In the genomic region with DNA sequence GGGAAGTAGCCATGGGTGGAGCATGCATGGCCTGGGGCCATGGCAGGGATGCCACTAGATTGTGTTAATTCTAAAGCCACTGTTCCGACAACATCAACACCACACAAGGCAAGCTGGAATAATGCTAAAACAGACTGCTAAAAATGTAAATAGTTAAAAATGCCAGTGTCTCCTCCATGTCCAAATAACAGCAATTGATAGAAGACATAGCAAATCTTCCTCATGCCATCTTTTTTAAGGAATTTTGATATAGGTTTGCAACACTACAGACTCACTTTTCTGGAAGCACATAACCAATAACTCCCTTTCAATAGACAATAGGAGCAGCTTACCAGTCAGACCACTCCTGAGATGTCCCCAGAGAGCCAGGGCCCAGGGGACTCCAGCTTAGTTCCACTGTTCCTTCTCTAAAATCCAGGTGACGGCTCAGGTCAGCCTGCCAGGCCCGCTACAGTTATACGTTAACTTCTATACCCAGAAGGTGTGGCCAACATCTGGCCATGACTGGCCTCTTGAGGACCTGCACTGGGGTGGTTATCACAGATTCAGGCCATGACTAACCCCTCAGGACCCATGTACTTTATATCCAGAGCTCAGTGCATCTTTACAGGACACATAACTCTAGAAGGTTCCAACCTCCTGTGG, we compare ENCODE assay signal across 11 cellular contexts. TPM values are rescaled to one million over a fixed set of nuclear protein-coding genes. Genes with fewer than 3 reads are reported as not detected.
DNase-seq lines count a peak whose midpoint lies in the region; ATAC-seq and TF ChIP-seq lines count a peak whose summit lies in the region.
"Had no signal": no experiment of that assay in that cellular context is flagged by ENCODE, and none has a peak within 500 bp of the region (broad histone marks: within the 10 kb centered on the region; RNA-seq: fewer than 3 reads in every experiment).

No MANE protein-coding gene starts in this region.

- DNase-seq in NCI-H82 (lab: John Stamatoyannopoulos, UW) (peak; percentile 11), NCI-H82 treated with DMSO at 0.1 percent for 48 hours (lab: John Stamatoyannopoulos, UW; ENCODE audit: unreplicated experiment) (no peak), endothelial cell (ENCODE audit: low spot score) (no peak), osteoblast (ENCODE audit: insufficient read length, low spot score, missing footprints) (no peak), pons (ENCODE audit: low spot score) (no peak), GOT3 (lab: John Stamatoyannopoulos, UW) (no peak)
- no peak for DNase-seq in stimulated activated effector memory CD8-positive, alpha-beta T cell treated with anti-CD3 and anti-CD28 coated beads, Interleukin-12 subunit alpha, Interleukin-12 subunit beta, amount 100 ng/mL, for 72 hours (ENCODE audit: low spot score in 2 of 2)

- H4K20me1 ChIP-seq in osteoblast (ENCODE audit: insufficient read depth, low read length), result peaks cover 45% of the 10 kb centered on the region

- H3K36me3 ChIP-seq in HEK293 (ENCODE audit: control insufficient read depth in 2 of 2, insufficient read depth in 1 of 2, low read length in 2 of 2) (peaks cover 33 to 58% of the 10 kb centered on the region in 2 experiments), osteoblast (ENCODE audit: insufficient read depth, low read length) (peaks cover 63% of the 10 kb centered on the region)

- H3K4me3 ChIP-seq in HEK293 (ENCODE audit: low read depth, low read length) (no peak overlapping the region), osteoblast (ENCODE audit: insufficient read depth, low read length) (no peak overlapping the region)
- H3K4me3 ChIP-seq: skin epidermis had no signal

- TF ChIP-seq CTCF in HEK293 (tag by site-specific recombination; IDR thresholded peaks at IDR 0.05), result no peak
- peak; percentile 45 for TF ChIP-seq CTCF in endothelial cell (IDR thresholded peaks at IDR 0.05; ENCODE audit: unreplicated experiment)
- TF ChIP-seq CTCF in osteoblast (IDR thresholded peaks at IDR 0.05; ENCODE audit: extremely low read depth, low read depth, low read length), result peak; percentile 1

- ATAC-seq in stimulated activated effector memory CD8-positive, alpha-beta T cell treated with anti-CD3 and anti-CD28 coated beads, Interleukin-12 subunit alpha, Interleukin-12 subunit beta, amount 100 ng/mL, for 72 hours, result no peak

- CTCF ChIA-PET in HEK293 (lab: Yijun Ruan, JAX), result interaction anchor here (0.5 to 2.9 kb wide), 42 partner anchors 8 to 670 kb away, joined by 3 to 101 read pairs (median 4); partner anchors contain the start of genes AFG3L2 and TUBB6

- no peaks in the 10 kb centered on the region for H3K9me3 Mint-ChIP-seq in endothelial cell (ENCODE audit: unreplicated experiment)
- H3K9me3 Mint-ChIP-seq in stimulated activated effector memory CD8-positive, alpha-beta T cell treated with anti-CD3 and anti-CD28 coated beads, Interleukin-12 subunit alpha, Interleukin-12 subunit beta, amount 100 ng/mL, for 72 hours, result no peaks in the 10 kb centered on the region
- H3K9me3 Mint-ChIP-seq: brain; effector memory CD8-positive, alpha-beta T cell had no signal

- H3K9me3 ChIP-seq in HEK293 (ENCODE audit: control insufficient read depth, insufficient read depth, low read depth, low read length) (no peaks in the 10 kb centered on the region), osteoblast (ENCODE audit: low read depth, low read length) (no peaks in the 10 kb centered on the region)

- H3K4me1 Mint-ChIP-seq in endothelial cell (ENCODE audit: unreplicated experiment), result peaks cover 10% of the 10 kb centered on the region
- H3K4me1 Mint-ChIP-seq in stimulated activated effector memory CD8-positive, alpha-beta T cell treated with anti-CD3 and anti-CD28 coated beads, Interleukin-12 subunit alpha, Interleukin-12 subunit beta, amount 100 ng/mL, for 72 hours, result peaks cover 14% of the 10 kb centered on the region

- peaks cover 30% of the 10 kb centered on the region for H3K79me2 ChIP-seq in osteoblast (ENCODE audit: insufficient read depth, low read length)

- no peak overlapping the region for H3K27ac ChIP-seq in HEK293 (ENCODE audit: extremely low read depth, low read depth, low read length)
- H3K27ac ChIP-seq in osteoblast (ENCODE audit: low read depth, low read length), result no peak overlapping the region

- peaks cover 9% of the 10 kb centered on the region for H3K27me3 Mint-ChIP-seq in endothelial cell (ENCODE audit: unreplicated experiment)
- H3K27me3 Mint-ChIP-seq: brain; effector memory CD8-positive, alpha-beta T cell had no signal

- POLR2A ChIA-PET in HEK293 (lab: Yijun Ruan, JAX), result interaction anchor here (0.6 to 2.3 kb wide), 5 partner anchors 11 to 49 kb away, joined by 3 to 14 read pairs (median 4); partner anchors contain the start of gene AFG3L2

- H2AFZ ChIP-seq in osteoblast (ENCODE audit: low read length), result no peak overlapping the region

- H3K4me3 Mint-ChIP-seq in endothelial cell (ENCODE audit: unreplicated experiment), result no peak overlapping the region
- H3K4me3 Mint-ChIP-seq in stimulated activated effector memory CD8-positive, alpha-beta T cell treated with anti-CD3 and anti-CD28 coated beads, Interleukin-12 subunit alpha, Interleukin-12 subunit beta, amount 100 ng/mL, for 72 hours, result no peak overlapping the region
- H3K4me3 Mint-ChIP-seq: brain; effector memory CD8-positive, alpha-beta T cell had no signal

- peaks cover 25% of the 10 kb centered on the region for H3K36me3 Mint-ChIP-seq in endothelial cell (ENCODE audit: low read depth, unreplicated experiment)
- H3K36me3 Mint-ChIP-seq in stimulated activated effector memory CD8-positive, alpha-beta T cell treated with anti-CD3 and anti-CD28 coated beads, Interleukin-12 subunit alpha, Interleukin-12 subunit beta, amount 100 ng/mL, for 72 hours, result peaks cover 72% of the 10 kb centered on the region

- no peak overlapping the region for H3K4me2 ChIP-seq in osteoblast (ENCODE audit: insufficient read depth, low read length)

- H3K27ac Mint-ChIP-seq in endothelial cell (ENCODE audit: unreplicated experiment), result peak overlapping the region; percentile 36
- H3K27ac Mint-ChIP-seq in stimulated activated effector memory CD8-positive, alpha-beta T cell treated with anti-CD3 and anti-CD28 coated beads, Interleukin-12 subunit alpha, Interleukin-12 subunit beta, amount 100 ng/mL, for 72 hours, result no peak overlapping the region
- H3K27ac Mint-ChIP-seq: effector memory CD8-positive, alpha-beta T cell had no signal

- H3K4me1 ChIP-seq in HEK293 (ENCODE audit: control insufficient read depth, insufficient read depth, low read length) (no peaks in the 10 kb centered on the region; the same call in 1 of the 2 replicates), osteoblast (ENCODE audit: insufficient read depth, low read length) (peaks cover 3% of the 10 kb centered on the region)

- H3K27me3 ChIP-seq in osteoblast (ENCODE audit: insufficient read depth, low read length), result no peaks in the 10 kb centered on the region

TF ChIP-seq in HEK293, 187 proteins besides CTCF, POLR2A, EP300 and RAD21:
- no peak for TF ChIP-seq KLF9 (tag by site-specific recombination; IDR thresholded peaks at IDR 0.05; ENCODE audit: low read depth)
- TF ChIP-seq ZXDB (tag by site-specific recombination; IDR thresholded peaks at IDR 0.05), result 0 out of 2 replicates have a peak, but pooled peaks have one; percentile 32
- TF ChIP-seq ZFP37 (tag by site-specific recombination; IDR thresholded peaks at IDR 0.05), result 0 out of 2 replicates have a peak, but pooled peaks have one; percentile 58
- TF ChIP-seq, protein P1, sequence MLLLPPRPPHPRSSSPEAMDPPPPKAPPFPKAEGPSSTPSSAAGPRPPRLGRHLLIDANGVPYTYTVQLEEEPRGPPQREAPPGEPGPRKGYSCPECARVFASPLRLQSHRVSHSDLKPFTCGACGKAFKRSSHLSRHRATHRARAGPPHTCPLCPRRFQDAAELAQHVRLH (tag by site-specific recombination; IDR thresholded peaks at IDR 0.05), result peak; percentile 24; the same call in 1 of the 2 replicates

RNA-seq across cellular contexts. Expression of gene TUBB6, which starts 20.3 kb away (rescaled TPM):
- 301 TPM for total RNA-seq in endothelial cell (ENCODE audit: unreplicated experiment)
- 312 and 425 TPM in 2 replicates for total RNA-seq in osteoblast

RNA-seq across cellular contexts. Expression of gene AFG3L2, which starts 48.7 kb away (rescaled TPM):
- total RNA-seq in endothelial cell (ENCODE audit: unreplicated experiment), result 47.7 TPM
- total RNA-seq in osteoblast, result 61.9 and 65.5 TPM in 2 replicates
